In genomic region chr17:45279898-45280297, GRCh38 we compare ENCODE assay signal across 22 cellular contexts. TPM values are rescaled to one million over a fixed set of nuclear protein-coding genes. Genes with fewer than 3 reads are reported as not detected.
DNase-seq lines count a peak whose midpoint lies in the region; ATAC-seq, FAIRE-seq and TF ChIP-seq lines count a peak whose summit lies in the region.
"Had no signal": no experiment of that assay in that cellular context is flagged by ENCODE, and none has a peak within 500 bp of the region (broad histone marks: within the 10 kb centered on the region; RNA-seq: fewer than 3 reads in every experiment).

No MANE protein-coding gene starts in this region.

- ATAC-seq in activated CD8-positive, alpha-beta memory T cell treated with anti-CD3 and anti-CD28 coated beads, Interleukin-2, amount 10 ng/mL, durations not matched to agents 7 days and 5 days, result no peak
- no peak for ATAC-seq in T-helper 17 cell
- ATAC-seq in stimulated activated memory B cell treated with anti-CD40 and anti-IgM and Interleukin-4, amounts not matched to agents 10 μg/mL and 1 μg/mL and 100 μg/mL, for 72 hours, result no peak
- ATAC-seq in HG03045 (IDR thresholded peaks at IDR 0.05; ENCODE audit: unreplicated experiment), result no peak
- ATAC-seq: activated T-helper 17 cell treated with anti-CD3 and anti-CD28 coated beads, Interleukin-2, amount 50 U/mL, for 72 hours; GM23338 had no signal

- no peak for TF ChIP-seq CTCF in kidney (IDR thresholded peaks at IDR 0.05; ENCODE audit: borderline replicate concordance, extremely low read depth, insufficient read depth)
- no peak for TF ChIP-seq CTCF in endothelial cell (IDR thresholded peaks at IDR 0.05; ENCODE audit: unreplicated experiment)

- H3K36me3 Mint-ChIP-seq in activated CD8-positive, alpha-beta memory T cell treated with anti-CD3 and anti-CD28 coated beads, Interleukin-2, amount 10 ng/mL, durations not matched to agents 7 days and 5 days, result peaks cover 33% of the 10 kb centered on the region
- H3K36me3 Mint-ChIP-seq in T-helper 17 cell (ENCODE audit: low read depth), result peaks cover 1% of the 10 kb centered on the region
- peaks cover 48% of the 10 kb centered on the region for H3K36me3 Mint-ChIP-seq in stimulated activated memory B cell treated with anti-CD40 and anti-IgM and Interleukin-4, amounts not matched to agents 10 μg/mL and 1 μg/mL and 100 μg/mL, for 72 hours
- peaks cover 7% of the 10 kb centered on the region for H3K36me3 Mint-ChIP-seq in endothelial cell (ENCODE audit: low read depth, unreplicated experiment)
- H3K36me3 Mint-ChIP-seq: type B pancreatic cell had no signal

- H3K36me3 ChIP-seq in kidney (ENCODE audit: control insufficient read depth in 1 of 2, insufficient read depth in 2 of 2, low read length in 2 of 2), result peaks cover 18 to 24% of the 10 kb centered on the region in 2 donors

- H3K9me3 ChIP-seq in T-helper 17 cell (ENCODE audit: control insufficient read depth, low read length, poor library complexity, severe bottlenecking) (no peaks in the 10 kb centered on the region), kidney (ENCODE audit: control insufficient read depth in 1 of 2, low read length in 2 of 2) (no peaks in the 10 kb centered on the region)

- no peak for FAIRE-seq in kidney (lab: Jason Lieb, UNC)

- peaks cover 5 to 8% of the 10 kb centered on the region in 2 donors for H3K4me1 ChIP-seq in kidney (ENCODE audit: control insufficient read depth in 1 of 2, insufficient read depth in 1 of 2, low read depth in 1 of 2, low read length in 2 of 2)

- DNase-seq in activated CD8-positive, alpha-beta memory T cell treated with anti-CD3 and anti-CD28 coated beads, Interleukin-2, amount 10 ng/mL, durations not matched to agents 7 days and 5 days, result no peak
- no peak for DNase-seq in activated CD8-positive, alpha-beta memory T cell treated with anti-CD3 and anti-CD28 coated beads, Interleukin-2, amount 50 U/mL, for 48 hours
- DNase-seq in T-helper 17 cell (no peak), kidney (peak; percentile 6), CD1c-positive myeloid dendritic cell (ENCODE audit: extremely low spot score) (no peak), endothelial cell (ENCODE audit: low spot score) (no peak)
- DNase-seq: activated CD8-positive, alpha-beta memory T cell treated with anti-CD3 and anti-CD28 coated beads for 24 hours; amygdala; CD4-positive, alpha-beta memory T cell; central memory CD4-positive, alpha-beta T cell; DND-41; NCI-H146; SHP77; T-helper 1 cell had no signal

- peaks cover 37% of the 10 kb centered on the region for H3K4me1 Mint-ChIP-seq in activated CD8-positive, alpha-beta memory T cell treated with anti-CD3 and anti-CD28 coated beads, Interleukin-2, amount 10 ng/mL, durations not matched to agents 7 days and 5 days
- peaks cover 12% of the 10 kb centered on the region for H3K4me1 Mint-ChIP-seq in T-helper 17 cell
- peaks cover 33% of the 10 kb centered on the region for H3K4me1 Mint-ChIP-seq in stimulated activated memory B cell treated with anti-CD40 and anti-IgM and Interleukin-4, amounts not matched to agents 10 μg/mL and 1 μg/mL and 100 μg/mL, for 72 hours
- no peaks in the 10 kb centered on the region for H3K4me1 Mint-ChIP-seq in endothelial cell (ENCODE audit: unreplicated experiment)

- H3K27ac ChIP-seq in kidney (ENCODE audit: low read depth in 2 of 2, low read length in 2 of 2), result no peak overlapping the region

- CTCF ChIA-PET in activated CD8-positive, alpha-beta memory T cell treated with anti-CD3 and anti-CD28 coated beads, Interleukin-2, amount 10 ng/mL, durations not matched to agents 7 days and 5 days (lab: Charles Lee), result interaction anchor here (11.0 kb wide), 1 partner anchor 107 kb away, joined by 222 read pairs; no protein-coding TSS in a partner anchor

- H3K4me3 Mint-ChIP-seq in activated CD8-positive, alpha-beta memory T cell treated with anti-CD3 and anti-CD28 coated beads, Interleukin-2, amount 10 ng/mL, durations not matched to agents 7 days and 5 days, result no peak overlapping the region
- H3K4me3 Mint-ChIP-seq in T-helper 17 cell (no peak overlapping the region), endothelial cell (ENCODE audit: unreplicated experiment) (no peak overlapping the region)
- H3K4me3 Mint-ChIP-seq in stimulated activated memory B cell treated with anti-CD40 and anti-IgM and Interleukin-4, amounts not matched to agents 10 μg/mL and 1 μg/mL and 100 μg/mL, for 72 hours, result peak overlapping the region; percentile 12
- H3K4me3 Mint-ChIP-seq: activated T-helper 17 cell treated with anti-CD3 and anti-CD28 coated beads, Interleukin-2, amount 50 U/mL, for 72 hours; CD4-positive, alpha-beta memory T cell; GM23338; type B pancreatic cell had no signal

- peak overlapping the region; percentile 53 for H3K27ac Mint-ChIP-seq in activated CD8-positive, alpha-beta memory T cell treated with anti-CD3 and anti-CD28 coated beads, Interleukin-2, amount 10 ng/mL, durations not matched to agents 7 days and 5 days
- H3K27ac Mint-ChIP-seq in T-helper 17 cell (peak overlapping the region; percentile 84), endothelial cell (ENCODE audit: unreplicated experiment) (no peak overlapping the region)
- H3K27ac Mint-ChIP-seq in stimulated activated memory B cell treated with anti-CD40 and anti-IgM and Interleukin-4, amounts not matched to agents 10 μg/mL and 1 μg/mL and 100 μg/mL, for 72 hours, result peak overlapping the region; percentile 72
- H3K27ac Mint-ChIP-seq: activated T-helper 17 cell treated with anti-CD3 and anti-CD28 coated beads, Interleukin-2, amount 50 U/mL, for 72 hours; GM23338; type B pancreatic cell had no signal

- intact Hi-C loops in kidney (cut with DNase I), result loop anchor here (5.0 kb wide), 1 partner anchor 107 kb away; no protein-coding TSS in a partner anchor

- no peaks in the 10 kb centered on the region for H3K9me3 Mint-ChIP-seq in activated CD8-positive, alpha-beta memory T cell treated with anti-CD3 and anti-CD28 coated beads, Interleukin-2, amount 10 ng/mL, durations not matched to agents 7 days and 5 days (ENCODE audit: low read depth)
- H3K9me3 Mint-ChIP-seq in stimulated activated memory B cell treated with anti-CD40 and anti-IgM and Interleukin-4, amounts not matched to agents 10 μg/mL and 1 μg/mL and 100 μg/mL, for 72 hours, result no peaks in the 10 kb centered on the region
- no peaks in the 10 kb centered on the region for H3K9me3 Mint-ChIP-seq in endothelial cell (ENCODE audit: unreplicated experiment)
- H3K9me3 Mint-ChIP-seq: activated T-helper 17 cell treated with anti-CD3 and anti-CD28 coated beads, Interleukin-2, amount 50 U/mL, for 72 hours; CD4-positive, alpha-beta memory T cell; GM23338; type B pancreatic cell had no signal

- no peak overlapping the region for H3K4me3 ChIP-seq in kidney (ENCODE audit: low read length in 2 of 2)
- H3K4me3 ChIP-seq: GM23338 had no signal

- H3K9ac ChIP-seq in kidney (ENCODE audit: low read length in 2 of 2), result no peak overlapping the region

- H3K27me3 Mint-ChIP-seq in activated CD8-positive, alpha-beta memory T cell treated with anti-CD3 and anti-CD28 coated beads, Interleukin-2, amount 10 ng/mL, durations not matched to agents 7 days and 5 days, result no peaks in the 10 kb centered on the region
- H3K27me3 Mint-ChIP-seq in T-helper 17 cell (no peaks in the 10 kb centered on the region), endothelial cell (ENCODE audit: unreplicated experiment) (peaks cover under 1% of the 10 kb centered on the region)
- no peaks in the 10 kb centered on the region for H3K27me3 Mint-ChIP-seq in stimulated activated memory B cell treated with anti-CD40 and anti-IgM and Interleukin-4, amounts not matched to agents 10 μg/mL and 1 μg/mL and 100 μg/mL, for 72 hours
- H3K27me3 Mint-ChIP-seq: activated T-helper 17 cell treated with anti-CD3 and anti-CD28 coated beads, Interleukin-2, amount 50 U/mL, for 72 hours; CD4-positive, alpha-beta memory T cell; type B pancreatic cell had no signal

RNA-seq across cellular contexts. Expression of gene SPATA32, which starts 18.0 kb away (rescaled TPM):
- total RNA-seq in activated CD8-positive, alpha-beta memory T cell treated with anti-CD3 and anti-CD28 coated beads, Interleukin-2, amount 10 ng/mL, durations not matched to agents 7 days and 5 days, result under 1 TPM; 0.23 to 0.49 TPM
- under 1 TPM in 1 of 2 donors, not detected in 1; 0.17 TPM for total RNA-seq in T-helper 17 cell
- total RNA-seq in kidney, result not detected
- not detected for polyA plus RNA-seq in kidney (ENCODE audit: insufficient read depth, low read depth, low replicate concordance)
- total RNA-seq in endothelial cell (ENCODE audit: unreplicated experiment), result not detected
- total RNA-seq: GM23338, lower leg skin, NCI-H460, posterior vena cava had no signal
- polyA plus RNA-seq: GM23338 had no signal

RNA-seq across cellular contexts. Expression of gene MAP3K14, which starts 36.9 kb away (rescaled TPM):
- 10 to 100 TPM; 39.3 to 43.0 TPM for total RNA-seq in activated CD8-positive, alpha-beta memory T cell treated with anti-CD3 and anti-CD28 coated beads, Interleukin-2, amount 10 ng/mL, durations not matched to agents 7 days and 5 days
- total RNA-seq in T-helper 17 cell (10 to 100 TPM; 43.8 to 49.1 TPM), kidney (24.5 TPM), endothelial cell (ENCODE audit: unreplicated experiment) (5.2 TPM)
- polyA plus RNA-seq in kidney (ENCODE audit: insufficient read depth, low read depth, low replicate concordance), result 7.6 TPM

RNA-seq across cellular contexts. Expression of gene FMNL1, which starts 58.2 kb away (rescaled TPM):
- 100 to 1,000 TPM; 482 to 504 TPM for total RNA-seq in activated CD8-positive, alpha-beta memory T cell treated with anti-CD3 and anti-CD28 coated beads, Interleukin-2, amount 10 ng/mL, durations not matched to agents 7 days and 5 days
- total RNA-seq in T-helper 17 cell, result 100 to 1,000 TPM; 509 to 550 TPM
- 32.9 TPM for total RNA-seq in kidney
- 2.3 TPM for polyA plus RNA-seq in kidney (ENCODE audit: insufficient read depth, low read depth, low replicate concordance)
- total RNA-seq in endothelial cell (ENCODE audit: unreplicated experiment), result 103 TPM
